ENCODE assay signal across 12 cellular contexts in genomic region chr4:80566203-80566872, GRCh38.
DNase-seq lines count a peak whose midpoint lies in the region; ATAC-seq and TF ChIP-seq lines count a peak whose summit lies in the region.
"Had no signal": no experiment of that assay in that cellular context is flagged by ENCODE, and none has a peak within 500 bp of the region (broad histone marks: within the 10 kb centered on the region; RNA-seq: fewer than 3 reads in every experiment).

No MANE protein-coding gene starts in this region.

- H3K36me3 ChIP-seq in duodenal mucosa (ENCODE audit: control insufficient read depth in 1 of 2, insufficient read depth in 2 of 2, low read length in 2 of 2): no peaks in the 10 kb centered on the region
- H3K36me3 ChIP-seq in upper lobe of left lung: no peaks in the 10 kb centered on the region
- H3K36me3 ChIP-seq: esophagus squamous epithelium had no signal

- TF ChIP-seq CTCF in upper lobe of left lung (IDR thresholded peaks at IDR 0.05): no peak

- H3K27ac ChIP-seq in duodenal mucosa (ENCODE audit: low read depth, low read length): no peak overlapping the region
- H3K27ac ChIP-seq in upper lobe of left lung: no peak overlapping the region
- H3K27ac ChIP-seq: esophagus squamous epithelium had no signal

- no peaks in the 10 kb centered on the region for H3K27me3 Mint-ChIP-seq in activated CD8-positive, alpha-beta memory T cell treated with anti-CD3 and anti-CD28 coated beads, Interleukin-2, amount 10 ng/mL, durations not matched to agents 7 days and 5 days

- peaks cover 2% of the 10 kb centered on the region for H3K4me1 Mint-ChIP-seq in activated CD8-positive, alpha-beta memory T cell treated with anti-CD3 and anti-CD28 coated beads, Interleukin-2, amount 10 ng/mL, durations not matched to agents 7 days and 5 days

- peak overlapping the region; percentile 12 for H3K4me3 Mint-ChIP-seq in activated CD8-positive, alpha-beta memory T cell treated with anti-CD3 and anti-CD28 coated beads, Interleukin-2, amount 10 ng/mL, durations not matched to agents 7 days and 5 days

- CTCF ChIA-PET in activated CD8-positive, alpha-beta memory T cell treated with anti-CD3 and anti-CD28 coated beads, Interleukin-2, amount 10 ng/mL, durations not matched to agents 7 days and 5 days (lab: Charles Lee): no interaction called here

- H3K9me3 ChIP-seq in duodenal mucosa (ENCODE audit: control insufficient read depth in 1 of 2, low read length in 2 of 2) (no peaks in the 10 kb centered on the region), upper lobe of left lung (no peaks in the 10 kb centered on the region)
- H3K9me3 ChIP-seq: esophagus squamous epithelium had no signal

- no peak for TF ChIP-seq EP300 in upper lobe of left lung (IDR thresholded peaks at IDR 0.05)

- TF ChIP-seq POLR2A in upper lobe of left lung (IDR thresholded peaks at IDR 0.05): no peak

- H3K27ac Mint-ChIP-seq in activated CD8-positive, alpha-beta memory T cell treated with anti-CD3 and anti-CD28 coated beads, Interleukin-2, amount 10 ng/mL, durations not matched to agents 7 days and 5 days: no peak overlapping the region

- ATAC-seq in activated CD8-positive, alpha-beta memory T cell treated with anti-CD3 and anti-CD28 coated beads, Interleukin-2, amount 10 ng/mL, durations not matched to agents 7 days and 5 days: no peak
- no peak for ATAC-seq in upper lobe of left lung (ENCODE audit: low FRiP score in 2 of 2)
- no peak for ATAC-seq in GM19351 (IDR thresholded peaks at IDR 0.05; ENCODE audit: unreplicated experiment)

- peaks cover 2% of the 10 kb centered on the region for H3K9me3 Mint-ChIP-seq in activated CD8-positive, alpha-beta memory T cell treated with anti-CD3 and anti-CD28 coated beads, Interleukin-2, amount 10 ng/mL, durations not matched to agents 7 days and 5 days (ENCODE audit: low read depth)

- H3K36me3 Mint-ChIP-seq in activated CD8-positive, alpha-beta memory T cell treated with anti-CD3 and anti-CD28 coated beads, Interleukin-2, amount 10 ng/mL, durations not matched to agents 7 days and 5 days: no peaks in the 10 kb centered on the region

- DNase-seq in activated CD8-positive, alpha-beta memory T cell treated with anti-CD3 and anti-CD28 coated beads, Interleukin-2, amount 10 ng/mL, durations not matched to agents 7 days and 5 days: no peak
- no peak for DNase-seq in activated CD8-positive, alpha-beta memory T cell treated with anti-CD3 and anti-CD28 coated beads, Interleukin-2, amount 50 U/mL, for 4 hours
- DNase-seq in NCI-H526 treated with DMSO at 0.1 percent for 48 hours (lab: John Stamatoyannopoulos, UW) (peak; percentile 25), upper lobe of left lung (no peak), superior temporal gyrus (ENCODE audit: extremely low spot score) (no peak)
- DNase-seq in activated CD8-positive, alpha-beta memory T cell treated with anti-CD3 and anti-CD28 coated beads, Interleukin-2, amount 50 U/mL, for 48 hours: no peak
- DNase-seq: ACHN, esophagus squamous epithelium, kidney, SIG-M5 had no signal

- H3K27me3 ChIP-seq in duodenal mucosa (ENCODE audit: control insufficient read depth in 1 of 2, insufficient read depth in 2 of 2, low read length in 2 of 2): no peaks in the 10 kb centered on the region
- no peaks in the 10 kb centered on the region for H3K27me3 ChIP-seq in upper lobe of left lung
- H3K27me3 ChIP-seq: esophagus squamous epithelium had no signal

- H3K4me3 ChIP-seq in duodenal mucosa (ENCODE audit: low read depth in 1 of 2, low read length in 2 of 2) (peak overlapping the region; percentile 26 to 60), upper lobe of left lung (peak overlapping the region in 3 of 4 donors; percentile 16 to 33 (median 27))
- H3K4me3 ChIP-seq: esophagus squamous epithelium had no signal

- H3K4me1 ChIP-seq in duodenal mucosa (ENCODE audit: control insufficient read depth in 1 of 2, insufficient read depth in 2 of 2, low read length in 2 of 2): no peaks in the 10 kb centered on the region
- no peaks in the 10 kb centered on the region for H3K4me1 ChIP-seq in upper lobe of left lung

- no peak overlapping the region for H3K9ac ChIP-seq in duodenal mucosa (ENCODE audit: low read depth in 1 of 2, low read length in 2 of 2)

- WGBS in upper lobe of left lung, 2 donors: 60 to 68% methylated on average over 5 of the region's 5 CpGs
